ENCODE assay signal across 8 cellular contexts in genomic region chr5:140725799-140726471, GRCh38. TPM values are rescaled to one million over a fixed set of nuclear protein-coding genes. Genes with fewer than 3 reads are reported as not detected.
DNase-seq lines count a peak whose midpoint lies in the region; ATAC-seq and TF ChIP-seq lines count a peak whose summit lies in the region.

No MANE protein-coding gene starts in this region.

- no peaks in the 10 kb centered on the region for H3K36me3 ChIP-seq in CD8-positive, alpha-beta T cell (ENCODE audit: insufficient read depth, low read length)
- H3K36me3 ChIP-seq in adipocyte (ENCODE audit: control insufficient read depth, insufficient read depth, low read length, severe bottlenecking) (no peaks in the 10 kb centered on the region), iPS DF 6.9 (ENCODE audit: control insufficient read depth, insufficient read depth, low read length) (no peaks in the 10 kb centered on the region)

- H3K9ac ChIP-seq in adipocyte (ENCODE audit: low read length), result no peak overlapping the region

- H3K4me3 ChIP-seq in CD8-positive, alpha-beta T cell (ENCODE audit: low read depth, low read length), result no peak overlapping the region
- H3K4me3 ChIP-seq in adipocyte (ENCODE audit: low read length) (peak overlapping the region; percentile 74), iPS DF 6.9 (ENCODE audit: low read length) (peak overlapping the region; percentile 92)

- peak; percentile 92 for ATAC-seq in CD8-positive, alpha-beta T cell
- ATAC-seq in GM19467 (IDR thresholded peaks at IDR 0.05; ENCODE audit: unreplicated experiment) (peak; percentile 78), HG03565 (IDR thresholded peaks at IDR 0.05; ENCODE audit: unreplicated experiment) (peak; percentile 94), T-cell (replicated peaks in 1 of 4) (peak; percentile 80 to 95 (median 86))

- H3K9me3 ChIP-seq in CD8-positive, alpha-beta T cell (ENCODE audit: low read length), result no peaks in the 10 kb centered on the region
- H3K9me3 ChIP-seq in adipocyte (ENCODE audit: control insufficient read depth, low read length) (no peaks in the 10 kb centered on the region), iPS DF 6.9 (ENCODE audit: control insufficient read depth, insufficient read depth, low read length) (no peaks in the 10 kb centered on the region)

- WGBS in iPS DF 6.9 (ENCODE audit: insufficient coverage, insufficient read length), result no CpG with 5 or more reads among the region's 23 CpGs

- no peaks in the 10 kb centered on the region for H3K36me3 Mint-ChIP-seq in CD8-positive, alpha-beta T cell
- H3K36me3 Mint-ChIP-seq in T-cell, result no peaks in the 10 kb centered on the region

- peak overlapping the region; percentile 80 for H3K4me3 Mint-ChIP-seq in CD8-positive, alpha-beta T cell
- peak overlapping the region; percentile 65 to 72 (median 66) for H3K4me3 Mint-ChIP-seq in T-cell

- H3K27me3 Mint-ChIP-seq in CD8-positive, alpha-beta T cell (ENCODE audit: low read depth), result peaks cover 24% of the 10 kb centered on the region
- peaks cover 16 to 21% of the 10 kb centered on the region in 2 donors for H3K27me3 Mint-ChIP-seq in T-cell

- no peaks in the 10 kb centered on the region for H3K9me3 Mint-ChIP-seq in CD8-positive, alpha-beta T cell
- H3K9me3 Mint-ChIP-seq in T-cell, result no peaks in the 10 kb centered on the region

- peak; percentile 28 to 74 (median 57) for DNase-seq in CD8-positive, alpha-beta T cell
- DNase-seq in T-cell (peak; percentile 25 to 64 (median 49)), adipocyte (ENCODE audit: low read depth) (peak; percentile 79), iPS DF 6.9 (ENCODE audit: low read depth, low spot score) (peak; percentile 67), NCI-H2081 treated with DMSO at 0.1 percent for 48 hours (lab: John Stamatoyannopoulos, UW) (no peak)
- DNase-seq in stimulated activated CD4-positive, alpha-beta T cell treated with anti-CD3 and anti-CD28 coated beads, Interleukin-15, amount 100 ng/mL, for 1 hour (ENCODE audit: low read depth in 1 of 2, low spot score in 1 of 2), result peak; percentile 24 to 37

- H3K27me3 ChIP-seq in CD8-positive, alpha-beta T cell (ENCODE audit: insufficient read depth, low read length), result no peaks in the 10 kb centered on the region
- H3K27me3 ChIP-seq in adipocyte (replicated peaks; ENCODE audit: control insufficient read depth, insufficient read depth, low read length) (no peaks in the 10 kb centered on the region), iPS DF 6.9 (ENCODE audit: control insufficient read depth, insufficient read depth, low read length) (no peaks in the 10 kb centered on the region)

- no peak overlapping the region for H3K27ac ChIP-seq in CD8-positive, alpha-beta T cell (ENCODE audit: low read depth, low read length)
- no peak overlapping the region for H3K27ac ChIP-seq in iPS DF 6.9 (ENCODE audit: low read length)

- POLR2A ChIA-PET in CD8-positive, alpha-beta T cell (lab: Charles Lee), result interaction anchor here (1.2 kb wide), 1 partner anchor 15 kb away, joined by 4 read pairs; no protein-coding TSS in a partner anchor
- POLR2A ChIA-PET in T-cell (lab: Charles Lee), result interaction anchor here in 1 of 2 donors (0.8 kb wide), 1 partner anchor 15 kb away, joined by 7 read pairs; no protein-coding TSS in a partner anchor

- peaks cover 12% of the 10 kb centered on the region for H3K4me1 Mint-ChIP-seq in CD8-positive, alpha-beta T cell (ENCODE audit: low read depth)
- peaks cover 13 to 18% (median 15%) of the 10 kb centered on the region in 3 donors for H3K4me1 Mint-ChIP-seq in T-cell

- peak overlapping the region; percentile 83 for H3K27ac Mint-ChIP-seq in CD8-positive, alpha-beta T cell
- peak overlapping the region; percentile 53 to 55 for H3K27ac Mint-ChIP-seq in T-cell

- intact Hi-C loops in CD8-positive, alpha-beta T cell (cut with DNase I, micrococcal nuclease), result no loop called here

- CTCF ChIA-PET in CD8-positive, alpha-beta T cell (lab: Charles Lee), result interaction anchor here (0.8 to 1.8 kb wide), 4 partner anchors 10 to 360 kb away, joined by 3 to 4 read pairs (median 3); no protein-coding TSS in a partner anchor
- CTCF ChIA-PET in T-cell (lab: Charles Lee), result interaction anchor here in 1 of 2 donors (0.7 to 1.4 kb wide), 3 partner anchors 15 to 379 kb away, joined by 3 to 6 read pairs (median 3); partner anchors contain the start of gene HBEGF

- no peak for TF ChIP-seq CTCF in CD8-positive, alpha-beta T cell (IDR thresholded peaks at IDR 0.05)

- no peaks in the 10 kb centered on the region for H3K4me1 ChIP-seq in CD8-positive, alpha-beta T cell (ENCODE audit: insufficient read depth, low read length)
- no peaks in the 10 kb centered on the region for H3K4me1 ChIP-seq in adipocyte (ENCODE audit: control insufficient read depth, insufficient read depth, low read length)
- H3K4me1 ChIP-seq in iPS DF 6.9 (ENCODE audit: control insufficient read depth, insufficient read depth, low read length), result no peaks in the 10 kb centered on the region

RNA-seq across cellular contexts. Expression of gene ZMAT2, which starts 25.7 kb away (rescaled TPM):
- 10 to 100 TPM; 31.8 to 36.6 TPM for total RNA-seq in CD8-positive, alpha-beta T cell
- total RNA-seq in T-cell, result 10 to 100 TPM; 39.9 to 59.5 (median 58.0) TPM

RNA-seq across cellular contexts. Expression of gene HARS2, which starts 34.7 kb away (rescaled TPM):
- 10 to 100 TPM; 41.3 to 43.2 TPM for total RNA-seq in CD8-positive, alpha-beta T cell
- total RNA-seq in T-cell, result 10 to 100 TPM; 30.7 to 58.5 (median 52.7) TPM

RNA-seq across cellular contexts. Expression of gene HARS1, which starts 34.8 kb away (rescaled TPM):
- 10 to 100 TPM; 67.3 to 70.2 TPM for total RNA-seq in CD8-positive, alpha-beta T cell
- total RNA-seq in T-cell, result 10 to 100 TPM; 55.8 to 71.1 (median 70.0) TPM

RNA-seq across cellular contexts. Expression of gene DND1, which starts 52.6 kb away (rescaled TPM):
- 1 to 10 TPM; 1.2 to 1.6 TPM for total RNA-seq in CD8-positive, alpha-beta T cell
- 1 to 10 TPM; 3.0 to 6.4 (median 5.5) TPM for total RNA-seq in T-cell
